8 cellular contexts compared by ENCODE assay signal in the genomic region with DNA sequence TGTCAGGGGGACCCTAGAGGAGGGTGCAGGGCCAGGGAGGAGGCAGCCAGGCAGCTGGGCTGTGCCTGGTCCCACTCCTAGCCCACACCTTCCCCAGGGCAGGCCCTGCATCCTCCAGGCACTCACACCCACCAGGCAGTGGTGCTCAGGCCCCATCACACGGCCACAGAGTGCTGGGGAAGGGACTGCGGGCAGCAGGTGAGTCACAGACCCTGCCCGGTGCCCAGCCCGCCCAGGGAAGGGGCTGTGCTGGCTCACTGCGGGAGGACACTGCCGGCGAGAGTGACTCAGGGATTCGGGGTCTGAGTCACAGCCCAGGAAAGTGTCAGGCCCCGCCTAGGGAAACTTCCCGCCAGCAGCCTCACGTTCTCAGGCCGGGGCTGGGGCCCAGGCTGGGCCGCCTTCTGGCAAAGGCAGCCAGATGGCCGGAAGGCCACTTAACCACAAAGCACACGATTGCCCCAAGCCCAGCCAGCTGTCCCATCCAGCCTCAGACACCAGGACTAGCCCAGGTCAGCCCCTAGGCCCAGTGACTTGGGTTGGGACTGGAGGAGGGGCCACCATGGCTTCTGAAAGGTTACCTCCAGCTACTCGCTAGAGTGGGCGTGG. TPM values are rescaled to one million over a fixed set of nuclear protein-coding genes. Genes with fewer than 3 reads are reported as not detected.
A peak's percentile ranks its signal among the peaks of the same experiment; 100 is the strongest.
DNase-seq lines count a peak whose midpoint lies in the region; ATAC-seq and TF ChIP-seq lines count a peak whose summit lies in the region.

No MANE protein-coding gene starts in this region.

- H3K36me3 ChIP-seq in BE2C, result peaks cover 5% of the 10 kb centered on the region; the same call in 1 of the 2 replicates
- peaks cover 0 to 4% of the 10 kb centered on the region in 2 experiments for H3K36me3 ChIP-seq in SK-N-SH (replicated peaks in 1 of 2; ENCODE audit: control insufficient read depth in 1 of 2, insufficient read depth in 2 of 2, low read length in 1 of 2)
- no peaks in the 10 kb centered on the region for H3K36me3 ChIP-seq in right atrium auricular region
- peaks cover 40 to 47% (median 43%) of the 10 kb centered on the region in 3 donors for H3K36me3 ChIP-seq in skeletal muscle tissue (ENCODE audit: control insufficient read depth in 3 of 3, insufficient read depth in 3 of 3, low read length in 3 of 3)

- H3K27me3 ChIP-seq in BE2C (no peaks in the 10 kb centered on the region), SK-N-SH (ENCODE audit: insufficient read depth) (no peaks in the 10 kb centered on the region), right atrium auricular region (no peaks in the 10 kb centered on the region), skeletal muscle tissue (ENCODE audit: control insufficient read depth in 3 of 3, insufficient read depth in 3 of 3, low read length in 3 of 3) (no peaks in the 10 kb centered on the region)

- peaks cover 35% of the 10 kb centered on the region for H3K4me1 Mint-ChIP-seq in activated naive CD8-positive, alpha-beta T cell treated with anti-CD3 and anti-CD28 coated beads, Interleukin-2, amount 50 U/mL, for 24 hours

- H3K27ac ChIP-seq in SK-N-SH (ENCODE audit: low read depth in 2 of 2, low read length in 1 of 2) (peak overlapping the region; percentile 69 to 83), right atrium auricular region (peak overlapping the region; percentile 50 to 62), skeletal muscle tissue (ENCODE audit: low read depth, low read length) (peak overlapping the region; percentile 99)

- H3K9ac ChIP-seq in SK-N-SH, result peak overlapping the region; percentile 63
- peak overlapping the region; percentile 72 to 88 (median 81) for H3K9ac ChIP-seq in skeletal muscle tissue (ENCODE audit: low read depth in 1 of 3, low read length in 3 of 3)

- no peak overlapping the region for H3K4me3 ChIP-seq in BE2C (ENCODE audit: low read depth, low read length)
- no peak overlapping the region for H3K4me3 ChIP-seq in SK-N-SH (ENCODE audit: low read depth in 2 of 2, low read length in 1 of 2)
- peak overlapping the region in 1 of 2 donors; percentile 2 for H3K4me3 ChIP-seq in right atrium auricular region
- H3K4me3 ChIP-seq in skeletal muscle tissue (ENCODE audit: low read length in 3 of 3), result peak overlapping the region; percentile 54 to 70 (median 63)

- peaks cover 12% of the 10 kb centered on the region for H3K36me3 Mint-ChIP-seq in activated naive CD8-positive, alpha-beta T cell treated with anti-CD3 and anti-CD28 coated beads, Interleukin-2, amount 50 U/mL, for 24 hours (ENCODE audit: low read depth)

- no peaks in the 10 kb centered on the region for H3K79me2 ChIP-seq in SK-N-SH (ENCODE audit: insufficient read depth)

- H2AFZ ChIP-seq in SK-N-SH (ENCODE audit: low read depth), result no peak overlapping the region; the same call in 1 of the 2 replicates

- DNase-seq in BE2C (peak; percentile 80), SK-N-SH (peak; percentile 80), right atrium auricular region (ENCODE audit: low spot score) (peak; percentile 98), middle frontal gyrus (ENCODE audit: extremely low spot score, low spot score) (no peak)
- peak; percentile 85 for DNase-seq in activated naive CD8-positive, alpha-beta T cell treated with anti-CD3 and anti-CD28 coated beads, Interleukin-2, amount 50 U/mL, for 24 hours

- WGBS in SK-N-SH (ENCODE audit: low lambda C conversion rate), result 7% methylated on average over 10 of the region's 17 CpGs

- peak overlapping the region; percentile 72; the same call in 1 of the 2 replicates for H3K4me2 ChIP-seq in SK-N-SH

- H3K27ac Mint-ChIP-seq in activated naive CD8-positive, alpha-beta T cell treated with anti-CD3 and anti-CD28 coated beads, Interleukin-2, amount 50 U/mL, for 24 hours, result peak overlapping the region; percentile 84

- CTCF ChIA-PET in SK-N-SH (lab: Yijun Ruan, JAX), result interaction anchor here (1.0 to 1.6 kb wide), 4 partner anchors 14 to 93 kb away, joined by 3 to 4 read pairs (median 3); no protein-coding TSS in a partner anchor

- no peaks in the 10 kb centered on the region for H3K9me2 ChIP-seq in SK-N-SH

- H3K9me3 ChIP-seq in BE2C (no peaks in the 10 kb centered on the region), SK-N-SH (no peaks in the 10 kb centered on the region), right atrium auricular region (no peaks in the 10 kb centered on the region), skeletal muscle tissue (ENCODE audit: control insufficient read depth in 3 of 3, low read length in 3 of 3) (no peaks in the 10 kb centered on the region)

- TF ChIP-seq CTCF in BE2C (IDR thresholded peaks at IDR 0.05; ENCODE audit: low read depth, low read length) (no peak), SK-N-SH (IDR thresholded peaks at IDR 0.05) (peak; percentile 33), right atrium auricular region (IDR thresholded peaks at IDR 0.05) (no peak)

- H4K20me1 ChIP-seq in SK-N-SH (ENCODE audit: insufficient read depth), result no peaks in the 10 kb centered on the region

- H3K4me1 ChIP-seq in BE2C (peaks cover 8% of the 10 kb centered on the region), SK-N-SH (ENCODE audit: control insufficient read depth in 1 of 2, insufficient read depth in 2 of 2, low read depth in 1 of 2, low read length in 1 of 2) (peaks cover 15 to 23% of the 10 kb centered on the region in 2 experiments; a peak in 3 of 4 replicates), right atrium auricular region (peaks cover 4 to 37% of the 10 kb centered on the region in 2 donors), skeletal muscle tissue (ENCODE audit: control insufficient read depth in 3 of 3, insufficient read depth in 3 of 3, low read length in 3 of 3) (peaks cover 63 to 89% (median 83%) of the 10 kb centered on the region in 3 donors)

- peak; percentile 92 for ATAC-seq in GM19395 (IDR thresholded peaks at IDR 0.05; ENCODE audit: unreplicated experiment)
- ATAC-seq in HG03439 (IDR thresholded peaks at IDR 0.05; ENCODE audit: unreplicated experiment), result peak; percentile 71
- ATAC-seq in activated naive CD8-positive, alpha-beta T cell treated with anti-CD3 and anti-CD28 coated beads, Interleukin-2, amount 50 U/mL, for 24 hours, result peak; percentile 95

- no peaks in the 10 kb centered on the region for H3K27me3 Mint-ChIP-seq in activated naive CD8-positive, alpha-beta T cell treated with anti-CD3 and anti-CD28 coated beads, Interleukin-2, amount 50 U/mL, for 24 hours

- no peak overlapping the region for H3K4me3 Mint-ChIP-seq in activated naive CD8-positive, alpha-beta T cell treated with anti-CD3 and anti-CD28 coated beads, Interleukin-2, amount 50 U/mL, for 24 hours

- TF ChIP-seq EP300 in SK-N-SH (IDR thresholded peaks at IDR 0.05; ENCODE audit: borderline replicate concordance in 1 of 2, low read depth in 1 of 2, low read length in 1 of 2), result peak in 1 of 2 experiments; percentile 88; a peak in 1 of 4 replicates

- H3K9me3 Mint-ChIP-seq in activated naive CD8-positive, alpha-beta T cell treated with anti-CD3 and anti-CD28 coated beads, Interleukin-2, amount 50 U/mL, for 24 hours, result no peaks in the 10 kb centered on the region

- POLR2A ChIA-PET in SK-N-SH (lab: Yijun Ruan, JAX), result no interaction called here

- no peaks in the 10 kb centered on the region for H3F3A ChIP-seq in SK-N-SH (replicated peaks; ENCODE audit: insufficient read depth)

- TF ChIP-seq RAD21 in SK-N-SH (IDR thresholded peaks at IDR 0.05; ENCODE audit: low read length), result peak; percentile 18; the same call in 1 of the 2 replicates

TF ChIP-seq in SK-N-SH, 30 proteins besides CTCF, POLR2A, EP300 and RAD21 (continues in another document):
- no peak; the same call in 1 of the 2 replicates for TF ChIP-seq TAF1 (IDR thresholded peaks at IDR 0.05; ENCODE audit: borderline replicate concordance, low read depth, low read length)
- no peak for TF ChIP-seq NRF1 (IDR thresholded peaks at IDR 0.05; ENCODE audit: low read depth, low read length)
- TF ChIP-seq FOXM1 (IDR thresholded peaks at IDR 0.05; ENCODE audit: low read depth), result no peak
- TF ChIP-seq FOSL2 (IDR thresholded peaks at IDR 0.05; ENCODE audit: borderline replicate concordance, low read depth), result peak; percentile 99
- TF ChIP-seq RCOR1 (IDR thresholded peaks at IDR 0.05; ENCODE audit: low read length), result no peak
- peak; percentile 81 for TF ChIP-seq NFIC (IDR thresholded peaks at IDR 0.05; ENCODE audit: borderline replicate concordance)
- TF ChIP-seq CHD2 (IDR thresholded peaks at IDR 0.05; ENCODE audit: low read length, partially characterized antibody), result no peak
- TF ChIP-seq TEAD4 (IDR thresholded peaks at IDR 0.05; ENCODE audit: borderline replicate concordance, insufficient read depth), result 0 out of 2 replicates have a peak, but pooled peaks have one; percentile 27
- TF ChIP-seq, protein P1, sequence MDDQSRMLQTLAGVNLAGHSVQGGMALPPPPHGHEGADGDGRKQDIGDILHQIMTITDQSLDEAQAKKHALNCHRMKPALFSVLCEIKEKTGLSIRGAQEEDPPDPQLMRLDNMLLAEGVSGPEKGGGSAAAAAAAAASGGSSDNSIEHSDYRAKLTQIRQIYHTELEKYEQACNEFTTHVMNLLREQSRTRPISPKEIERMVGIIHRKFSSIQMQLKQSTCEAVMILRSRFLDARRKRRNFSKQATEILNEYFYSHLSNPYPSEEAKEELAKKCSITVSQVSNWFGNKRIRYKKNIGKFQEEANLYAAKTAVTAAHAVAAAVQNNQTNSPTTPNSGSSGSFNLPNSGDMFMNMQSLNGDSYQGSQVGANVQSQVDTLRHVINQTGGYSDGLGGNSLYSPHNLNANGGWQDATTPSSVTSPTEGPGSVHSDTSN (IDR thresholded peaks at IDR 0.05), result peak; percentile 72
- no peak for TF ChIP-seq USF2 (IDR thresholded peaks at IDR 0.05; ENCODE audit: borderline replicate concordance, low read depth, low read length)
- TF ChIP-seq GATA2 (CRISPR knock-in tag; IDR thresholded peaks at IDR 0.05), result no peak
- TF ChIP-seq RFX5 (IDR thresholded peaks at IDR 0.05; ENCODE audit: low read length), result no peak
- peak; percentile 86; the same call in 1 of the 2 replicates for TF ChIP-seq RXRA (IDR thresholded peaks at IDR 0.05; ENCODE audit: borderline replicate concordance, low read depth)
- TF ChIP-seq JUND (IDR thresholded peaks at IDR 0.05), result peak; percentile 89
- TF ChIP-seq SIN3A (IDR thresholded peaks at IDR 0.05; ENCODE audit: borderline replicate concordance, low read depth, low read length), result no peak

RNA-seq across cellular contexts. Expression of gene BIN1, which starts 42.2 kb away (rescaled TPM):
- polyA plus RNA-seq in BE2C (2012; ENCODE audit: insufficient read depth, insufficient read length, low read depth), result 83.3 TPM
- polyA plus RNA-seq in SK-N-SH (2012; rRNA removed), result 31.5 and 40.3 TPM in 2 replicates
- 20.0 and 26.8 TPM in 2 replicates for polyA plus RNA-seq in SK-N-SH (2012; cell fraction: cytosol; rRNA removed)
- 38.8 and 49.6 TPM in 2 replicates for polyA plus RNA-seq in SK-N-SH (2012; cell fraction: nucleus; rRNA removed)
- total RNA-seq in right atrium auricular region (10 to 100 TPM in 1 of 2 donors, 1 to 10 TPM in 1; 7.6 to 15.3 TPM), skeletal muscle tissue (597 TPM)

Comparison
In these comparisons a context has a peak if more than half of its experiments do, and no peak if none do; other contexts are left out.
1. H3K4me3 ChIP-seq: peak in skeletal muscle tissue (3 of 3); none in BE2C (single experiment) and SK-N-SH (0 of 2).
2. RNA of gene BIN1, which starts 42.2 kb away (total RNA-seq): 597 TPM in skeletal muscle tissue (single experiment); 7.6 to 15.3 TPM in right atrium auricular region; every median in the first group is over 10 times any median in the second.
3. Peak in every context shown above with its lines, with median percentiles within 50 percentile points of each other: ATAC-seq and H3K27ac ChIP-seq.